Comparison of ENCODE assay signal across 16 cellular contexts in genomic region chr16:60206511-60206910, GRCh38.
"Had no signal": no experiment of that assay in that cellular context is flagged by ENCODE, and none has a peak within 500 bp of the region (broad histone marks: within the 10 kb centered on the region; RNA-seq: fewer than 3 reads in every experiment).

No MANE protein-coding gene starts in this region.

- H3K27me3 Mint-ChIP-seq: naive thymus-derived CD8-positive, alpha-beta T cell had no signal

- H3K4me3 ChIP-seq: colonic mucosa, mucosa of descending colon, right atrium auricular region, sigmoid colon, skin epidermis, stomach had no signal

- DNase-seq: colonic mucosa; dermis blood vessel endothelial cell; erythroblast; foreskin keratinocyte; kidney glomerular epithelial cell; mammary epithelial cell; mucosa of descending colon; naive thymus-derived CD8-positive, alpha-beta T cell; sigmoid colon; stimulated activated CD4-positive, alpha-beta T cell treated with anti-CD3 and anti-CD28 coated beads, Interleukin-12 subunit alpha, Interleukin-12 subunit beta, amount 100 ng/mL, for 4 hours; stimulated activated naive CD4-positive, alpha-beta T cell; stomach; substantia nigra; trophoblast cell had no signal

- ATAC-seq: foreskin keratinocyte; mucosa of descending colon; naive thymus-derived CD8-positive, alpha-beta T cell had no signal

- H3K4me1 ChIP-seq: colonic mucosa, foreskin keratinocyte, right atrium auricular region, sigmoid colon, stomach had no signal

- H3K27ac Mint-ChIP-seq: naive thymus-derived CD8-positive, alpha-beta T cell had no signal

- H3K27me3 ChIP-seq: colonic mucosa, foreskin keratinocyte, right atrium auricular region, sigmoid colon, stomach had no signal

- H3K4me1 Mint-ChIP-seq: naive thymus-derived CD8-positive, alpha-beta T cell had no signal

- H3K27ac ChIP-seq: colonic mucosa, foreskin keratinocyte, right atrium auricular region, sigmoid colon, skin epidermis, stomach had no signal

- H3K9me3 ChIP-seq: colonic mucosa, right atrium auricular region, sigmoid colon had no signal

- H3K36me3 Mint-ChIP-seq: naive thymus-derived CD8-positive, alpha-beta T cell had no signal

- H3K4me3 Mint-ChIP-seq: naive thymus-derived CD8-positive, alpha-beta T cell had no signal

- H3K36me3 ChIP-seq: colonic mucosa, right atrium auricular region, sigmoid colon, stomach had no signal
